ENCODE assay signal across 21 cellular contexts in genomic region chr1:151635479-151636072, GRCh38. TPM values are rescaled to one million over a fixed set of nuclear protein-coding genes. Genes with fewer than 3 reads are reported as not detected.
DNase-seq lines count a peak whose midpoint lies in the region; TF ChIP-seq lines count a peak whose summit lies in the region.
"Had no signal": no experiment of that assay in that cellular context is flagged by ENCODE, and none has a peak within 500 bp of the region (broad histone marks: within the 10 kb centered on the region; RNA-seq: fewer than 3 reads in every experiment).

No MANE protein-coding gene starts in this region.

- H3K27me3 Mint-ChIP-seq in Caco-2 (ENCODE audit: insufficient read depth, unreplicated experiment) = no peaks in the 10 kb centered on the region
- H3K27me3 Mint-ChIP-seq: activated CD8-positive, alpha-beta memory T cell treated with anti-CD3 and anti-CD28 coated beads, Interleukin-2, amount 10 ng/mL, durations not matched to agents 7 days and 5 days; CD4-positive, CD25-positive, alpha-beta regulatory T cell had no signal

- H3K36me3 ChIP-seq in SJSA1 (peaks cover 3% of the 10 kb centered on the region; the same call in 1 of the 2 replicates), HAP-1 (replicated peaks) (peaks cover 1% of the 10 kb centered on the region), Caco-2 (ENCODE audit: control insufficient read depth, insufficient read depth, low read length) (no peaks in the 10 kb centered on the region)
- H3K36me3 ChIP-seq: ovary had no signal

- BruUV-seq in Caco-2 (replicated peaks; lab: Mats Ljungman, UMichigan) = no TSS peak

- peaks cover 19% of the 10 kb centered on the region for H3K4me1 Mint-ChIP-seq in Caco-2 (ENCODE audit: low read depth, unreplicated experiment)

- CTCF ChIA-PET in Caco-2 (lab: Charles Lee) = interaction anchor here (1.1 kb wide), 1 partner anchor 23 kb away, joined by 8 read pairs; no protein-coding TSS in a partner anchor

- H3K27ac ChIP-seq in SJSA1 = peak overlapping the region; percentile 68
- H3K27ac ChIP-seq: ovary had no signal

- POLR2A ChIA-PET in Caco-2 (lab: Charles Lee) = no interaction called here

- H3K27ac Mint-ChIP-seq in Caco-2 (ENCODE audit: unreplicated experiment) = no peak overlapping the region
- H3K27ac Mint-ChIP-seq: activated CD8-positive, alpha-beta memory T cell treated with anti-CD3 and anti-CD28 coated beads, Interleukin-2, amount 10 ng/mL, durations not matched to agents 7 days and 5 days; CD4-positive, CD25-positive, alpha-beta regulatory T cell; T-helper 2 cell treated with Interferon-gamma antibody and Interleukin-4, amounts not matched to agents 5 μg/mL and 100 μg/mL, for 36 hours had no signal

- in situ Hi-C loops in HAP-1 (cut with MboI; ENCODE audit: low sequenced_read_pairs) = no loop called here

- no peak overlapping the region for H3K4me3 Mint-ChIP-seq in Caco-2 (ENCODE audit: unreplicated experiment)
- H3K4me3 Mint-ChIP-seq: activated CD8-positive, alpha-beta memory T cell treated with anti-CD3 and anti-CD28 coated beads, Interleukin-2, amount 10 ng/mL, durations not matched to agents 7 days and 5 days; CD4-positive, CD25-positive, alpha-beta regulatory T cell; T-helper 2 cell treated with Interferon-gamma antibody and Interleukin-4, amounts not matched to agents 5 μg/mL and 100 μg/mL, for 36 hours had no signal

- H3K9me3 ChIP-seq in SJSA1 (replicated peaks) = no peaks in the 10 kb centered on the region
- H3K9me3 ChIP-seq in HAP-1 = no peaks in the 10 kb centered on the region
- H3K9me3 ChIP-seq in Caco-2 = no peaks in the 10 kb centered on the region
- H3K9me3 ChIP-seq: ovary had no signal

- H3K4me3 ChIP-seq in SJSA1 = no peak overlapping the region
- no peak overlapping the region for H3K4me3 ChIP-seq in HAP-1
- no peak overlapping the region for H3K4me3 ChIP-seq in Caco-2 (ENCODE audit: low read depth, low read length)
- H3K4me3 ChIP-seq: ovary had no signal

- H3K27me3 ChIP-seq in SJSA1 (replicated peaks) (no peaks in the 10 kb centered on the region), HAP-1 (ENCODE audit: low read depth) (no peaks in the 10 kb centered on the region), Caco-2 (replicated peaks; ENCODE audit: control insufficient read depth, insufficient read depth, low read length) (no peaks in the 10 kb centered on the region)
- H3K27me3 ChIP-seq: ovary had no signal

- H3K4me1 ChIP-seq in SJSA1 (replicated peaks) = peaks cover 61% of the 10 kb centered on the region
- peaks cover 8% of the 10 kb centered on the region for H3K4me1 ChIP-seq in HAP-1
- peaks cover 25% of the 10 kb centered on the region for H3K4me1 ChIP-seq in Caco-2

- intact Hi-C loops in Caco-2 (cut with micrococcal nuclease; ENCODE audit: unreplicated experiment) = no loop called here

- H3K36me3 Mint-ChIP-seq in Caco-2 (ENCODE audit: insufficient read depth, unreplicated experiment) = no peaks in the 10 kb centered on the region

- DNase-seq in EL (peak; percentile 29), GM19240 (ENCODE audit: insufficient read length, low spot score) (peak; percentile 20), SJSA1 (ENCODE audit: low read depth in 1 of 2, low spot score in 2 of 2) (peak in 1 of 2 experiments; percentile 45), hepatic stellate cell (ENCODE audit: low spot score) (peak; percentile 7), HAP-1 (ENCODE audit: low spot score in 2 of 2) (no peak), Caco-2 (no peak), kidney tubule cell (ENCODE audit: low spot score) (no peak), iPS-NIHi7 (ENCODE audit: extremely low spot score) (no peak)
- DNase-seq: activated CD4-positive, alpha-beta T cell treated with anti-CD3 and anti-CD28 coated beads for 1 hour; activated CD8-positive, alpha-beta memory T cell treated with anti-CD3 and anti-CD28 coated beads, Interleukin-2, amount 10 ng/mL, durations not matched to agents 7 days and 5 days; activated effector memory CD4-positive, alpha-beta T cell treated with Interleukin-2 at 50 U/mL for 16 hours; amniotic stem cell; CD4-positive, CD25-positive, alpha-beta regulatory T cell; DND-41; HCEC 1CT; NCI-H1694 treated with DMSO at 0.1 percent for 48 hours; NCI-H446; ovary; stimulated activated CD4-positive, alpha-beta T cell treated with anti-CD3 and anti-CD28 coated beads, Interleukin-4, amount 100 ng/mL, for 1 hour; substantia nigra had no signal

- no peak for TF ChIP-seq CTCF in Caco-2 (IDR thresholded peaks at IDR 0.05; ENCODE audit: insufficient read depth in 1 of 2, low read depth in 1 of 2, low read length in 1 of 2, severe bottlenecking in 1 of 2, unreplicated experiment in 1 of 2)

- no peaks in the 10 kb centered on the region for H3K9me3 Mint-ChIP-seq in Caco-2 (ENCODE audit: unreplicated experiment)
- H3K9me3 Mint-ChIP-seq: CD4-positive, CD25-positive, alpha-beta regulatory T cell; T-helper 2 cell treated with Interferon-gamma antibody and Interleukin-4, amounts not matched to agents 5 μg/mL and 100 μg/mL, for 36 hours had no signal

RNA-seq across cellular contexts. Expression of gene SNX27, which starts 23.7 kb away (rescaled TPM):
- 18.4 and 28.5 TPM in 2 replicates for total RNA-seq in SJSA1 (2014; rRNA removed; shearing (Covaris generic))
- 47.2 and 47.4 TPM in 2 replicates for total RNA-seq in Caco-2 (2022)

Comparison
In these comparisons a context has a peak if more than half of its experiments do, and no peak if none do; other contexts are left out.
1. DNase-seq: peak in EL (single experiment), GM19240 (single experiment) and hepatic stellate cell (single experiment); none in HAP-1 (0 of 2), Caco-2 (0 of 2), kidney tubule cell (single experiment) and iPS-NIHi7 (single experiment).